ENCODE assay signal across 15 cellular contexts in genomic region chr2:112634153-112634873, GRCh38. TPM values are rescaled to one million over a fixed set of nuclear protein-coding genes. Genes with fewer than 3 reads are reported as not detected.
DNase-seq lines count a peak whose midpoint lies in the region; ATAC-seq, FAIRE-seq and TF ChIP-seq lines count a peak whose summit lies in the region.
"Had no signal": no experiment of that assay in that cellular context is flagged by ENCODE, and none has a peak within 500 bp of the region (broad histone marks: within the 10 kb centered on the region; RNA-seq: fewer than 3 reads in every experiment).

No MANE protein-coding gene starts in this region.

- no peaks in the 10 kb centered on the region for H3K79me2 ChIP-seq in K562 (ENCODE audit: control insufficient read depth, insufficient read depth, low read length)

- no peaks in the 10 kb centered on the region for H3K9me3 Mint-ChIP-seq in CD4-positive, alpha-beta T cell
- no peaks in the 10 kb centered on the region for H3K9me3 Mint-ChIP-seq in natural killer cell treated with Interleukin-12 subunit alpha and Interleukin-12 subunit beta and Interleukin-15 and Interleukin-18, amount 100 ng/mL, for 72 hours

- H3K4me2 ChIP-seq in K562 (ENCODE audit: insufficient read depth, low read length): no peak overlapping the region
- H3K4me2 ChIP-seq: SK-N-SH had no signal

- 71% methylated on average over 16 of the region's 16 CpGs for WGBS in K562 (ENCODE audit: insufficient coverage, low coverage, missing lambda C conversion rate)
- WGBS in psoas muscle, 3 donors: 80 to 82% (median 81%) methylated on average over 16 of the region's 16 CpGs

- in situ Hi-C loops in K562 (cut with MboI): no loop called here

- no peaks in the 10 kb centered on the region for H4K20me1 ChIP-seq in K562 (replicated peaks; ENCODE audit: control insufficient read depth, insufficient read depth, low read length)

- no peaks in the 10 kb centered on the region for H3K36me3 ChIP-seq in K562 (ENCODE audit: control insufficient read depth, insufficient read depth, low read length)
- H3K36me3 ChIP-seq in psoas muscle (ENCODE audit: insufficient read depth in 1 of 2, low read depth in 1 of 2): no peaks in the 10 kb centered on the region
- no peaks in the 10 kb centered on the region for H3K36me3 ChIP-seq in WERI-Rb-1
- H3K36me3 ChIP-seq: gastrocnemius medialis, upper lobe of left lung had no signal

- H3K9me3 ChIP-seq in CD4-positive, alpha-beta T cell (ENCODE audit: control insufficient read depth, low read length): no peaks in the 10 kb centered on the region
- H3K9me3 ChIP-seq in K562 (replicated peaks; ENCODE audit: control insufficient read depth, insufficient read depth, low read depth, low read length): no peaks in the 10 kb centered on the region
- no peaks in the 10 kb centered on the region for H3K9me3 ChIP-seq in psoas muscle
- H3K9me3 ChIP-seq in WERI-Rb-1 (ENCODE audit: severe bottlenecking): no peaks in the 10 kb centered on the region
- H3K9me3 ChIP-seq: gastrocnemius medialis, SK-N-SH, upper lobe of left lung had no signal

- TF ChIP-seq RAD21 in K562 (CRISPR knock-in tag; conservative IDR thresholded peaks at IDR 0.05 in 1 of 2, IDR thresholded peaks at IDR 0.05 in 1 of 2): no peak

- peaks cover 4% of the 10 kb centered on the region for H3K36me3 Mint-ChIP-seq in CD4-positive, alpha-beta T cell (ENCODE audit: low read depth)
- H3K36me3 Mint-ChIP-seq in natural killer cell treated with Interleukin-12 subunit alpha and Interleukin-12 subunit beta and Interleukin-15 and Interleukin-18, amount 100 ng/mL, for 72 hours: no peaks in the 10 kb centered on the region

- intact Hi-C loops in CD4-positive, alpha-beta T cell (cut with DNase I, micrococcal nuclease): loop anchor here in 1 of 2 experiments (5.0 kb wide), 1 partner anchor 33 kb away; no protein-coding TSS in a partner anchor
- intact Hi-C loops in K562 (cut with micrococcal nuclease): no loop called here
- intact Hi-C loops in psoas muscle (cut with DNase I): no loop called here

- no peaks in the 10 kb centered on the region for H3K9me1 ChIP-seq in K562 (ENCODE audit: control insufficient read depth, insufficient read depth, low read length)

- no peak for TF ChIP-seq CTCF in CD4-positive, alpha-beta T cell (IDR thresholded peaks at IDR 0.05)
- TF ChIP-seq CTCF in GM20000 (IDR thresholded peaks at IDR 0.05; ENCODE audit: extremely low read depth, missing control alignments): no peak
- TF ChIP-seq CTCF in K562 (IDR thresholded peaks at IDR 0.05 in 2 of 3, conservative IDR thresholded peaks at IDR 0.05 in 1 of 3; ENCODE audit: insufficient read depth in 2 of 3, low read depth in 1 of 3, low read length in 3 of 3): no peak
- TF ChIP-seq CTCF in psoas muscle (IDR thresholded peaks at IDR 0.05): no peak
- TF ChIP-seq CTCF in WERI-Rb-1 (IDR thresholded peaks at IDR 0.05; ENCODE audit: low read depth, low read length): no peak

- TF ChIP-seq POLR2A in K562 (conservative IDR thresholded peaks at IDR 0.05): no peak

- no peak overlapping the region for H3K27ac ChIP-seq in CD4-positive, alpha-beta T cell (ENCODE audit: low read depth, low read length)
- H3K27ac ChIP-seq in K562 (ENCODE audit: extremely low read depth, low read depth, low read length): no peak overlapping the region
- no peak overlapping the region for H3K27ac ChIP-seq in psoas muscle
- H3K27ac ChIP-seq in WERI-Rb-1: no peak overlapping the region
- H3K27ac ChIP-seq: gastrocnemius medialis, upper lobe of left lung had no signal

- peak overlapping the region; percentile 75 for H2AFZ ChIP-seq in K562 (ENCODE audit: low read depth, low read length)

- CTCF ChIA-PET in CD4-positive, alpha-beta T cell (lab: Charles Lee): interaction anchor here (1.2 to 2.5 kb wide), 2 partner anchors 12 to 56 kb away, joined by 3 to 11 read pairs; partner anchors contain the start of gene SLC20A1
- CTCF ChIA-PET in K562 (lab: Yijun Ruan, JAX; ENCODE audit: low intra/inter-chr PET ratio): no interaction called here

- H3K4me3 ChIP-seq in K562 (no peak overlapping the region), psoas muscle (no peak overlapping the region), WERI-Rb-1 (ENCODE audit: low read depth, low read length) (no peak overlapping the region)
- H3K4me3 ChIP-seq: gastrocnemius medialis, upper lobe of left lung had no signal

- POLR2A ChIA-PET in CD4-positive, alpha-beta T cell (lab: Charles Lee): interaction anchor here (1.3 to 14.2 kb wide), 4 partner anchors 8 to 19 kb away, joined by 3 to 239 read pairs (median 5); partner anchors contain the start of gene SLC20A1
- POLR2A ChIA-PET in K562 (lab: Yijun Ruan, JAX): interaction anchor here (7.5 kb wide), 1 partner anchor 10 kb away, joined by 84 read pairs; the partner anchor contains the start of gene SLC20A1

- peaks cover 71% of the 10 kb centered on the region for H3K4me1 Mint-ChIP-seq in CD4-positive, alpha-beta T cell (ENCODE audit: low read depth)
- H3K4me1 Mint-ChIP-seq in natural killer cell treated with Interleukin-12 subunit alpha and Interleukin-12 subunit beta and Interleukin-15 and Interleukin-18, amount 100 ng/mL, for 72 hours (ENCODE audit: low read depth in 2 of 2): peaks cover 67 to 75% of the 10 kb centered on the region in 2 donors

- peak overlapping the region; percentile 50 for H3K4me3 Mint-ChIP-seq in CD4-positive, alpha-beta T cell
- peak overlapping the region; percentile 30 for H3K4me3 Mint-ChIP-seq in natural killer cell treated with Interleukin-12 subunit alpha and Interleukin-12 subunit beta and Interleukin-15 and Interleukin-18, amount 100 ng/mL, for 72 hours

- DNase-seq in CD4-positive, alpha-beta T cell: peak in 2 of 10 experiments; percentile 11 to 29
- DNase-seq in GM20000 (ENCODE audit: low spot score): peak; percentile 40
- DNase-seq in K562 (ENCODE audit: extremely low read depth in 1 of 4, low spot score in 3 of 4): no peak
- no peak for DNase-seq in natural killer cell treated with Interleukin-12 subunit alpha and Interleukin-12 subunit beta and Interleukin-15 and Interleukin-18, amount 100 ng/mL, for 72 hours (ENCODE audit: low spot score)
- DNase-seq in psoas muscle: no peak
- DNase-seq in WERI-Rb-1: no peak
- no peak for DNase-seq in COR-L47 (lab: John Stamatoyannopoulos, UW)
- no peak for DNase-seq in activated naive CD4-positive, alpha-beta T cell (lab: John Stamatoyannopoulos, UW)
- DNase-seq: DMS79 treated with DMSO at 0.1 percent for 48 hours; gastrocnemius medialis; NCI-H1092 treated with DMSO at 0.1 percent for 48 hours; SK-N-SH; stimulated activated CD4-positive, alpha-beta T cell treated with anti-CD3 and anti-CD28 coated beads, Interleukin-2, amount 100 ng/mL, for 24 hours had no signal

- H3K27me3 ChIP-seq in CD4-positive, alpha-beta T cell (ENCODE audit: control insufficient read depth, insufficient read depth, low read length): no peaks in the 10 kb centered on the region
- no peaks in the 10 kb centered on the region for H3K27me3 ChIP-seq in K562 (ENCODE audit: control insufficient read depth in 2 of 2, insufficient read depth in 2 of 2, low read length in 2 of 2)
- peaks cover 0 to 10% (median 6%) of the 10 kb centered on the region in 3 donors for H3K27me3 ChIP-seq in psoas muscle (ENCODE audit: insufficient read depth in 3 of 3, low read length in 2 of 3)
- H3K27me3 ChIP-seq in WERI-Rb-1 (ENCODE audit: insufficient read depth, low read depth, severe bottlenecking): no peaks in the 10 kb centered on the region
- H3K27me3 ChIP-seq: upper lobe of left lung had no signal

- no peaks in the 10 kb centered on the region for H3K27me3 Mint-ChIP-seq in CD4-positive, alpha-beta T cell
- no peaks in the 10 kb centered on the region for H3K27me3 Mint-ChIP-seq in natural killer cell treated with Interleukin-12 subunit alpha and Interleukin-12 subunit beta and Interleukin-15 and Interleukin-18, amount 100 ng/mL, for 72 hours

- ATAC-seq in CD4-positive, alpha-beta T cell (ENCODE audit: poor library complexity): peak; percentile 21
- ATAC-seq in K562 (no peak), psoas muscle (no peak)
- no peak for ATAC-seq in natural killer cell treated with Interleukin-12 subunit alpha and Interleukin-12 subunit beta and Interleukin-15 and Interleukin-18, amount 100 ng/mL, for 72 hours
- ATAC-seq: gastrocnemius medialis had no signal

- peak overlapping the region; percentile 71 for H3K27ac Mint-ChIP-seq in CD4-positive, alpha-beta T cell
- peak overlapping the region; percentile 24 to 62 for H3K27ac Mint-ChIP-seq in natural killer cell treated with Interleukin-12 subunit alpha and Interleukin-12 subunit beta and Interleukin-15 and Interleukin-18, amount 100 ng/mL, for 72 hours

- TF ChIP-seq EP300 in K562 (IDR thresholded peaks at IDR 0.05; ENCODE audit: low read length): no peak

- H3K4me1 ChIP-seq in K562 (replicated peaks in 1 of 2; ENCODE audit: control insufficient read depth in 2 of 2, insufficient read depth in 2 of 2, low read length in 2 of 2) (peaks cover 12 to 23% of the 10 kb centered on the region in 2 experiments), psoas muscle (no peaks in the 10 kb centered on the region)
- H3K4me1 ChIP-seq: gastrocnemius medialis had no signal

- no TSS peak for BruUV-seq in K562 (replicated peaks; lab: Mats Ljungman, UMichigan)

- H3K9ac ChIP-seq in K562 (ENCODE audit: insufficient read depth in 1 of 2, low read depth in 2 of 2, low read length in 2 of 2): no peak overlapping the region; a peak in 2 of 4 replicates
- H3K9ac ChIP-seq: SK-N-SH had no signal

- FAIRE-seq in K562 (lab: Jason Lieb, UNC): no peak
- FAIRE-seq: endometrium had no signal

RNA-seq across cellular contexts. Expression of gene SLC20A1, which starts 11.4 kb away (rescaled TPM):
- total RNA-seq in CD4-positive, alpha-beta T cell: 100 to 1,000 TPM; 130 to 139 TPM
- total RNA-seq in K562 (2011; cell fraction: chromatin; rRNA removed; ENCODE audit: low replicate concordance): 495 and 804 TPM in 2 replicates
- total RNA-seq in K562 (2011; cell fraction: nucleolus; rRNA removed): 263 and 289 TPM in 2 replicates
- total RNA-seq in K562 (2011; cell fraction: nucleoplasm; rRNA removed): 478 and 674 TPM in 2 replicates
- total RNA-seq in K562 (2014; rRNA removed): 64.7 and 66.0 TPM in 2 replicates
- total RNA-seq in K562 (2014; rRNA removed; fragmentation: Illumina TruSeq; extraction: Trizol): 95.1 and 111 TPM in 2 replicates
- 66.8 and 68.9 TPM in 2 replicates for total RNA-seq in K562 (2015; rRNA removed; fragmentation: Illumina TruSeq; extraction: Trizol)
- total RNA-seq in K562 (2021): 123 and 136 TPM in 2 replicates
- polyA plus RNA-seq in K562 (2011; rRNA removed): 101 and 150 TPM in 2 replicates
- polyA plus RNA-seq in K562 (2011; cell fraction: cytosol; rRNA removed): 105 and 114 TPM in 2 replicates
- polyA plus RNA-seq in K562 (2011; cell fraction: nucleus; rRNA removed): 166 and 277 TPM in 2 replicates
- 55.6 and 102 TPM in 2 replicates for polyA plus RNA-seq in K562 (2012)
- 85.8 and 87.8 TPM in 2 replicates for polyA plus RNA-seq in K562 (2014; fragmentation: Illumina TruSeq; extraction: Trizol)
- polyA plus RNA-seq in K562 (2014; fragmentation: Nextera tagmentation; extraction: Ambion mirVana): 10 to 100 TPM; 53.8 to 56.1 TPM
- polyA plus RNA-seq in K562 (2014; rRNA removed): 74.7 and 77.3 TPM in 2 replicates
- polyA minus RNA-seq in K562 (2011; rRNA and poly(A)+ RNA removed): 151 and 243 TPM in 2 replicates
- 79.2 and 124 TPM in 2 replicates for polyA minus RNA-seq in K562 (2011; cell fraction: cytosol; rRNA and poly(A)+ RNA removed)
- polyA minus RNA-seq in K562 (2011; cell fraction: nucleus; rRNA and poly(A)+ RNA removed): 120 and 135 TPM in 2 replicates
- total RNA-seq in natural killer cell treated with Interleukin-12 subunit alpha and Interleukin-12 subunit beta and Interleukin-15 and Interleukin-18, amount 100 ng/mL, for 72 hours: 100 to 1,000 TPM; 125 to 168 TPM
- 10 to 100 TPM; 11.8 to 23.6 (median 17.8) TPM for total RNA-seq in psoas muscle
- polyA plus RNA-seq in psoas muscle: 10 to 100 TPM; 11.1 to 37.1 (median 16.0) TPM

RNA-seq across cellular contexts. Expression of gene CHCHD5, which starts 49.9 kb away (rescaled TPM):
- total RNA-seq in CD4-positive, alpha-beta T cell: 10 to 100 TPM; 13.4 to 14.3 TPM
- total RNA-seq in K562 (2011; cell fraction: chromatin; rRNA removed; ENCODE audit: low replicate concordance): 7.9 and 16.5 TPM in 2 replicates
- total RNA-seq in K562 (2011; cell fraction: nucleolus; rRNA removed): 11.1 and 12.7 TPM in 2 replicates
- total RNA-seq in K562 (2011; cell fraction: nucleoplasm; rRNA removed): 13.7 and 16.6 TPM in 2 replicates
- total RNA-seq in K562 (2014; rRNA removed): 33.4 and 61.2 TPM in 2 replicates
- total RNA-seq in K562 (2014; rRNA removed; fragmentation: Illumina TruSeq; extraction: Trizol): 5.7 and 7.4 TPM in 2 replicates
- 25.8 and 29.4 TPM in 2 replicates for total RNA-seq in K562 (2015; rRNA removed; fragmentation: Illumina TruSeq; extraction: Trizol)
- total RNA-seq in K562 (2021): 42.9 and 55.3 TPM in 2 replicates
- polyA plus RNA-seq in K562 (2011; rRNA removed): 16.4 and 21.9 TPM in 2 replicates
- 36.1 and 82.6 TPM in 2 replicates for polyA plus RNA-seq in K562 (2011; cell fraction: cytosol; rRNA removed)
- 16.0 and 28.0 TPM in 2 replicates for polyA plus RNA-seq in K562 (2011; cell fraction: nucleus; rRNA removed)
- 66.1 and 68.6 TPM in 2 replicates for polyA plus RNA-seq in K562 (2012)
- 21.0 and 45.8 TPM in 2 replicates for polyA plus RNA-seq in K562 (2014; fragmentation: Illumina TruSeq; extraction: Trizol)
- polyA plus RNA-seq in K562 (2014; fragmentation: Nextera tagmentation; extraction: Ambion mirVana): 10 to 100 TPM; 56.0 to 79.3 TPM
- 42.4 and 61.3 TPM in 2 replicates for polyA plus RNA-seq in K562 (2014; rRNA removed)
- polyA minus RNA-seq in K562 (2011; rRNA and poly(A)+ RNA removed): 2.9 and 3.0 TPM in 2 replicates
- polyA minus RNA-seq in K562 (2011; cell fraction: cytosol; rRNA and poly(A)+ RNA removed): 8.4 and 11.6 TPM in 2 replicates
- 3.5 and 6.0 TPM in 2 replicates for polyA minus RNA-seq in K562 (2011; cell fraction: nucleus; rRNA and poly(A)+ RNA removed)
- 10 to 100 TPM; 22.0 to 25.7 TPM for total RNA-seq in natural killer cell treated with Interleukin-12 subunit alpha and Interleukin-12 subunit beta and Interleukin-15 and Interleukin-18, amount 100 ng/mL, for 72 hours
- 10 to 100 TPM; 28.3 to 37.3 (median 32.8) TPM for total RNA-seq in psoas muscle
- 10 to 100 TPM; 30.4 to 47.8 (median 30.7) TPM for polyA plus RNA-seq in psoas muscle
